ENCODE assay signal across 8 cellular contexts in genomic region chr15:75683646-75684312, GRCh38. TPM values are rescaled to one million over a fixed set of nuclear protein-coding genes. Genes with fewer than 3 reads are reported as not detected.
DNase-seq lines count a peak whose midpoint lies in the region; TF ChIP-seq lines count a peak whose summit lies in the region.
"Not testable (repeated sequence)": the region's sequence is repeated elsewhere in the genome, so short reads cannot be mapped to it uniquely, and the experiment has no call there.

No MANE protein-coding gene starts in this region.

- peak; percentile 95 for TF ChIP-seq RAD21 in Ishikawa (IDR thresholded peaks at IDR 0.05; ENCODE audit: low read depth)

- H3K4me3 ChIP-seq in OCI-LY3 (ENCODE audit: low read length): 0 out of 2 replicates have a peak overlapping the region, but pooled peaks have one; percentile 29
- not testable (repeated sequence) for H3K4me3 ChIP-seq in hepatocyte, prostate gland, suprapubic skin

- CTCF ChIA-PET in MCF 10A (lab: Yijun Ruan, JAX): interaction anchor here (0.6 to 7.3 kb wide), 15 partner anchors 9 to 235 kb away, joined by 3 to 93 read pairs (median 5); partner anchors contain the start of gene FBXO22

- not testable (repeated sequence) for H3K36me3 ChIP-seq in OCI-LY3 (replicated peaks; ENCODE audit: low read depth, low read length); hepatocyte (replicated peaks; ENCODE audit: insufficient read depth, low read depth); prostate gland; suprapubic skin

- not testable (repeated sequence) for H3K27me3 ChIP-seq in OCI-LY3 (ENCODE audit: low read depth, low read length); hepatocyte; prostate gland (replicated peaks; ENCODE audit: insufficient read depth); suprapubic skin

- H3K9me3 ChIP-seq in OCI-LY3 (ENCODE audit: insufficient read depth, low read length); hepatocyte (ENCODE audit: low read depth); prostate gland; suprapubic skin: not testable (repeated sequence)

- H4K20me1 ChIP-seq in OCI-LY3 (ENCODE audit: insufficient read depth, low read length); hepatocyte (ENCODE audit: insufficient read depth, poor library complexity, severe bottlenecking): not testable (repeated sequence)

- H3K79me2 ChIP-seq in OCI-LY3 (ENCODE audit: low read length); hepatocyte: not testable (repeated sequence)

- BruUV-seq in MCF 10A (replicated peaks; lab: Mats Ljungman, UMichigan): not testable (repeated sequence)

- not testable (repeated sequence) for H3K27me3 Mint-ChIP-seq in MCF 10A (ENCODE audit: insufficient read depth, unreplicated experiment)

- peak; percentile 77 for TF ChIP-seq CTCF in OCI-LY3 (IDR thresholded peaks at IDR 0.05; ENCODE audit: low read depth, low read length)
- peak; percentile 94 for TF ChIP-seq CTCF in MCF 10A (IDR thresholded peaks at IDR 0.05; ENCODE audit: unreplicated experiment)
- peak; percentile 88 for TF ChIP-seq CTCF in hepatocyte (IDR thresholded peaks at IDR 0.05; ENCODE audit: poor library complexity)
- TF ChIP-seq CTCF in prostate gland (IDR thresholded peaks at IDR 0.05): peak; percentile 63 to 85 (median 78)
- peak; percentile 67 to 76 for TF ChIP-seq CTCF in suprapubic skin (IDR thresholded peaks at IDR 0.05)

- H3K4me3 Mint-ChIP-seq in MCF 10A (ENCODE audit: unreplicated experiment): not testable (repeated sequence)

- not testable (repeated sequence) for H3K27ac Mint-ChIP-seq in MCF 10A (ENCODE audit: low read depth, unreplicated experiment)

- peak overlapping the region; percentile 12; the same call in 1 of the 2 replicates for H2AFZ ChIP-seq in OCI-LY3 (ENCODE audit: low read depth, low read length)
- H2AFZ ChIP-seq in hepatocyte: not testable (repeated sequence)

- not testable (repeated sequence) for H3K27ac ChIP-seq in OCI-LY3 (ENCODE audit: low read length); hepatocyte; prostate gland; suprapubic skin

- H3K4me2 ChIP-seq in OCI-LY3 (ENCODE audit: low read length): peak overlapping the region; percentile 39
- peak overlapping the region; percentile 63 for H3K4me2 ChIP-seq in hepatocyte

- H3K4me1 ChIP-seq in OCI-LY3 (ENCODE audit: low read length); hepatocyte (ENCODE audit: insufficient read depth); prostate gland (replicated peaks): not testable (repeated sequence)
- peaks cover 20% of the 10 kb centered on the region for H3K4me1 ChIP-seq in suprapubic skin

- H3K9me3 Mint-ChIP-seq in MCF 10A (ENCODE audit: unreplicated experiment): not testable (repeated sequence)

- intact Hi-C loops in MCF 10A (cut with micrococcal nuclease): loop anchor here (1.0 to 2.0 kb wide), 4 partner anchors 35 to 317 kb away; no protein-coding TSS in a partner anchor
- intact Hi-C loops in prostate gland (cut with DNase I): not testable (repeated sequence)

- H3K9ac ChIP-seq in OCI-LY3 (ENCODE audit: low read length): not testable (repeated sequence)

- H3K9me2 ChIP-seq in hepatocyte (replicated peaks; ENCODE audit: insufficient read depth): not testable (repeated sequence)

- not testable (repeated sequence) for H3K4me1 Mint-ChIP-seq in MCF 10A (ENCODE audit: insufficient read depth, unreplicated experiment)

- not testable (repeated sequence) for TF ChIP-seq EP300 in Ishikawa (IDR thresholded peaks at IDR 0.05; ENCODE audit: borderline replicate concordance); suprapubic skin (IDR thresholded peaks at IDR 0.05)

- POLR2A ChIA-PET in MCF 10A (lab: Yijun Ruan, JAX): interaction anchor here (0.7 to 1.3 kb wide), 3 partner anchors 44 to 175 kb away, joined by 3 read pairs; partner anchors contain the start of gene IMP3

- TF ChIP-seq POLR2A in prostate gland (IDR thresholded peaks at IDR 0.05); suprapubic skin (IDR thresholded peaks at IDR 0.05): not testable (repeated sequence)

- peak; percentile 95 for DNase-seq in ELF-1 (ENCODE audit: low read depth, low spot score)
- DNase-seq in activated CD4-positive, alpha-beta T cell treated with anti-CD3 and anti-CD28 coated beads, Interleukin-2, amount 50 U/mL, for 1 hour: peak; percentile 65
- peak; percentile 57 for DNase-seq in MCF 10A (ENCODE audit: unreplicated experiment)
- DNase-seq in hepatocyte (ENCODE audit: low spot score): peak; percentile 81
- DNase-seq in prostate gland (ENCODE audit: low spot score): peak; percentile 51
- peak in 1 of 2 donors; percentile 83 for DNase-seq in suprapubic skin (ENCODE audit: low spot score in 2 of 2)

- 42% methylated on average over 8 of the region's 14 CpGs for WGBS in hepatocyte (ENCODE audit: low lambda C conversion rate, missing lambda C conversion rate)
- WGBS in prostate gland: 28% methylated on average over 8 of the region's 14 CpGs
- WGBS in suprapubic skin: 41% methylated on average over 6 of the region's 14 CpGs

- not testable (repeated sequence) for H3K36me3 Mint-ChIP-seq in MCF 10A (ENCODE audit: insufficient read depth, unreplicated experiment)

TF ChIP-seq in Ishikawa, 13 proteins besides CTCF, POLR2A, EP300 and RAD21:
- peak; percentile 73; the same call in 1 of the 2 replicates for TF ChIP-seq ZBTB7A (IDR thresholded peaks at IDR 0.05; ENCODE audit: low read depth)

RNA-seq across cellular contexts. Expression of gene CSPG4, which starts 28.9 kb away (rescaled TPM):
- total RNA-seq in MCF 10A (2022): 0.05 and 0.21 TPM in 2 replicates
- 3.2 and 6.4 TPM in 2 replicates for total RNA-seq in hepatocyte
- 7.8 and 8.6 TPM in 2 replicates for polyA plus RNA-seq in hepatocyte
- 10 to 100 TPM; 14.3 to 29.4 TPM for total RNA-seq in prostate gland
- 10 to 100 TPM; 12.8 to 19.7 (median 14.0) TPM for total RNA-seq in suprapubic skin

RNA-seq across cellular contexts. Expression of gene SNX33, which starts 36.1 kb away (rescaled TPM):
- 14.3 and 15.2 TPM in 2 replicates for total RNA-seq in MCF 10A (2022)
- 14.8 and 17.8 TPM in 2 replicates for total RNA-seq in hepatocyte
- 21.1 and 21.8 TPM in 2 replicates for polyA plus RNA-seq in hepatocyte
- 10 to 100 TPM; 23.6 to 25.6 TPM for total RNA-seq in prostate gland
- 10 to 100 TPM; 32.1 to 59.7 (median 49.5) TPM for total RNA-seq in suprapubic skin

RNA-seq across cellular contexts. Expression of gene IMP3, which starts 43.8 kb away (rescaled TPM):
- total RNA-seq in MCF 10A (2022): 45.8 and 58.0 TPM in 2 replicates
- total RNA-seq in hepatocyte: 142 and 155 TPM in 2 replicates
- 117 and 144 TPM in 2 replicates for polyA plus RNA-seq in hepatocyte
- total RNA-seq in prostate gland: 100 to 1,000 TPM; 125 to 277 TPM
- total RNA-seq in suprapubic skin: 100 to 1,000 TPM; 139 to 273 (median 180) TPM

RNA-seq across cellular contexts. Expression of gene SNUPN, which starts 58.3 kb away (rescaled TPM):
- total RNA-seq in MCF 10A (2022): 23.9 and 28.9 TPM in 2 replicates
- total RNA-seq in hepatocyte: 25.2 and 25.6 TPM in 2 replicates
- 28.8 and 33.2 TPM in 2 replicates for polyA plus RNA-seq in hepatocyte
- 10 to 100 TPM; 17.7 to 21.6 TPM for total RNA-seq in prostate gland
- total RNA-seq in suprapubic skin: 10 to 100 TPM; 12.8 to 31.7 (median 17.5) TPM
